Comparison of ENCODE assay signal across 20 cellular contexts in the genomic region with DNA sequence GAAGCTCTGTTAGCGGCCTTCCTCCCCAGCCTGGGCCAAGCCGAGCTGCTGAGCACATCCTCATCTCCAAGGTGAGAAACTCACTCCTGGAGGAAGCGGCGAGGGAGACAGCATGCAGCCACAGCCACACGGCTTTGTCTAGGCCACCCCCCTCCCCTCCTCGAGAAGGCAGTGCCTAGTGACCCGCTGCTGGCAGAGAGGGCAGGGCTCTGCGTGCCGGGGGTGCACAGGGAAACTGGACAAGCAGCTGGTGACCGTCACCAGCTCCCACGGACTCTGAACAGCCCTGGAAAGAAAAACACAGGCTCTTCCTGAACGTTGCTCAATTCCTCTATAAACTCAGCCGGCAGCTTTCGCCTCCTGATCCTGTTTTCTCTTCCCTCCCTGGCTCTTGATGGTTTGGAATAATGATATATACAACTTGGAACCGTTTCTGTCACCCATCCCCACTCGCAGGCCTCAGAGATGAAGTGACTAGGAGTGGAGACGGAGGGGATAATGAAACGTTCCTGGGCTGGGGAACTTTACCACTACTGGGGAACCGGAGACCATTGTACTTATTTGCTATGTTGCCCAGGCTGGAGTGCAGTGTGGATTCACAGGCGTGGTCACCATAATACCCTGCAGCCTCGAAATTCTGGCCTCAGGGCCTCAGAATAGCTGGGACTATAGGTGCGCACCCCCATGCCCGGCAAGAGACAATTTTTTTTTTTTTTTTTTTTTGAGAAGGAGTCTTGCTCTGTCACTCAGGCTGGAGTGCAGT. TPM values are rescaled to one million over a fixed set of nuclear protein-coding genes. Genes with fewer than 3 reads are reported as not detected.
DNase-seq lines count a peak whose midpoint lies in the region; ATAC-seq, FAIRE-seq and TF ChIP-seq lines count a peak whose summit lies in the region.
"Had no signal": no experiment of that assay in that cellular context is flagged by ENCODE, and none has a peak within 500 bp of the region (broad histone marks: within the 10 kb centered on the region; RNA-seq: fewer than 3 reads in every experiment).

No MANE protein-coding gene starts in this region.

- H3K36me3 ChIP-seq in gastroesophageal sphincter (no peaks in the 10 kb centered on the region), left lung (no peaks in the 10 kb centered on the region), pancreas (no peaks in the 10 kb centered on the region)
- H3K36me3 ChIP-seq: SJCRH30 had no signal

- H3K9me3 ChIP-seq in gastroesophageal sphincter (no peaks in the 10 kb centered on the region), left lung (no peaks in the 10 kb centered on the region), pancreas (no peaks in the 10 kb centered on the region)
- H3K9me3 ChIP-seq: SJCRH30 had no signal

- no peak for TF ChIP-seq POLR2A in gastroesophageal sphincter (IDR thresholded peaks at IDR 0.05)

- no peak for FAIRE-seq in pancreas (lab: Jason Lieb, UNC)
- FAIRE-seq: colon had no signal

- no peaks in the 10 kb centered on the region for H3K4me1 ChIP-seq in gastroesophageal sphincter
- H3K4me1 ChIP-seq in left lung: no peaks in the 10 kb centered on the region
- no peaks in the 10 kb centered on the region for H3K4me1 ChIP-seq in pancreas
- H3K4me1 ChIP-seq: SJCRH30 had no signal

- TF ChIP-seq CTCF in gastroesophageal sphincter (IDR thresholded peaks at IDR 0.05): no peak
- TF ChIP-seq CTCF in left lung (IDR thresholded peaks at IDR 0.05): no peak
- TF ChIP-seq CTCF in pancreas (IDR thresholded peaks at IDR 0.05): no peak

- intact Hi-C loops in left lung (cut with DNase I): no loop called here
- intact Hi-C loops in pancreas (cut with DNase I): no loop called here

- DNase-seq in HuH-7 (ENCODE audit: low spot score): peak; percentile 52
- no peak for DNase-seq in left lung
- peak in 5 of 6 donors; percentile 31 to 84 (median 79) for DNase-seq in pancreas
- DNase-seq in T1000 (lab: John Stamatoyannopoulos, UW): no peak
- DNase-seq in NCI-H2081 treated with DMSO at 0.1 percent for 48 hours (lab: John Stamatoyannopoulos, UW): no peak
- DNase-seq: activated CD8-positive, alpha-beta memory T cell treated with anti-CD3 and anti-CD28 coated beads, Interleukin-2, amount 50 U/mL, for 4 hours; activated naive CD4-positive, alpha-beta T cell; aorta; CD4-positive, alpha-beta T cell; DMS79; GOT3; KBM-7; NCI-H2029; NCI-H524; SJCRH30 had no signal

- H3K27me3 ChIP-seq in gastroesophageal sphincter (no peaks in the 10 kb centered on the region), left lung (no peaks in the 10 kb centered on the region), pancreas (no peaks in the 10 kb centered on the region)

- TF ChIP-seq EP300 in gastroesophageal sphincter (IDR thresholded peaks at IDR 0.05): no peak

- 49% methylated on average over 15 of the region's 23 CpGs; no CpG with 5 or more reads in 1 of the 2 donors for WGBS in gastroesophageal sphincter (ENCODE audit: low coverage in 1 of 2), 2 donors
- 28 to 34% methylated on average over 19 to 23 of the region's 23 CpGs for WGBS in pancreas, 2 donors

- peak; percentile 62 for ATAC-seq in gastroesophageal sphincter
- ATAC-seq in left lung: peak; percentile 47
- ATAC-seq in pancreas: peak; percentile 83 to 93 (median 90)
- no peak for ATAC-seq in activated CD4-positive, CD25-positive, alpha-beta regulatory T cell treated with anti-CD3 and anti-CD28 coated beads, Interleukin-2, amount 50 U/mL, for 24 hours
- no peak for ATAC-seq in GM18861 (IDR thresholded peaks at IDR 0.05; ENCODE audit: unreplicated experiment)

- no peak overlapping the region for H3K4me3 ChIP-seq in gastroesophageal sphincter
- H3K4me3 ChIP-seq in left lung: no peak overlapping the region
- H3K4me3 ChIP-seq in pancreas: no peak overlapping the region
- H3K4me3 ChIP-seq: SJCRH30 had no signal

- H3K27ac ChIP-seq in gastroesophageal sphincter (peak overlapping the region in 3 of 4 donors; percentile 32 to 52 (median 35)), left lung (peak overlapping the region in 1 of 2 donors; percentile 13), pancreas (peak overlapping the region in 3 of 4 donors; percentile 22 to 70 (median 31))
- H3K27ac ChIP-seq: epithelial cell of prostate, SJCRH30 had no signal

RNA-seq across cellular contexts. Expression of a gene that starts 19.3 kb away (rescaled TPM):
- total RNA-seq in gastroesophageal sphincter (under 1 TPM in 3 of 4 donors, not detected in 1; 0.13 to 0.31 (median 0.19) TPM), left lung (under 1 TPM; 0.17 to 0.24 TPM), pancreas (under 1 TPM in 3 of 6 donors, not detected in 3; 0.03 to 0.09 (median 0.05) TPM)
- polyA plus RNA-seq in pancreas: not detected
- total RNA-seq: CD4-positive, alpha-beta T cell; SJCRH30 had no signal

RNA-seq across cellular contexts. Expression of a gene that starts 41.0 kb away (rescaled TPM):
- total RNA-seq in gastroesophageal sphincter (10 to 100 TPM in 2 of 4 donors, 1 to 10 TPM in 2; 4.4 to 11.4 (median 8.8) TPM), left lung (1 to 10 TPM; 6.2 to 8.0 TPM), pancreas (10 to 100 TPM in 1 of 6 donors, 1 to 10 TPM in 4, under 1 TPM in 1; 0.58 to 10.0 (median 3.3) TPM)
- polyA plus RNA-seq in pancreas: 10 to 100 TPM in 1 of 2 donors, 1 to 10 TPM in 1; 2.8 to 11.2 TPM
- total RNA-seq: CD4-positive, alpha-beta T cell had no signal

Comparison
In these comparisons a context has a peak if more than half of its experiments do, and no peak if none do; other contexts are left out.
1. DNase-seq: peak in HuH-7 (single experiment) and pancreas (5 of 6); none in left lung (0 of 2), T1000 (single experiment) and NCI-H2081 treated with DMSO at 0.1 percent for 48 hours (single experiment).
2. ATAC-seq: peak in gastroesophageal sphincter (single experiment), left lung (single experiment) and pancreas (4 of 4); none in activated CD4-positive, CD25-positive, alpha-beta regulatory T cell treated with anti-CD3 and anti-CD28 coated beads, Interleukin-2, amount 50 U/mL, for 24 hours (0 of 2) and GM18861 (single experiment).